12 cellular contexts compared by ENCODE assay signal in the genomic region with DNA sequence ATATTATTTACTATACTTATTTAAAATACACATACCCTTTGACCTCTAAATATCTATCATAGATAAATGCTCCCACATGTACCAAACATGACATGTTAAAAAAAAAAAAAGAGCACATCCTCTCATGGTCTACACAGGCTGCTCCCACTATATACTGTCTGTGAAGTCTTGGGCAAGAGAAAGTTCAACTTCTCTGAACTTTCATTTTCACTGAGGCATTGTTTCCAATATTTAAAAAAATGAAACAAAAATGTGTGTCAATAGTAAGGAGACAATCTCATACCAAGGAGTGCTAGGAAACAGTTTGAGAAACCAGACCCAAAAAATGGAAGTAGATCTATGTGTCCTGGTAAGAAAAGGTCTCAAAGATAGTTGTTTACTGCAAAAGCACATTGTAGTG. TPM values are rescaled to one million over a fixed set of nuclear protein-coding genes. Genes with fewer than 3 reads are reported as not detected.
DNase-seq lines count a peak whose midpoint lies in the region; ATAC-seq and TF ChIP-seq lines count a peak whose summit lies in the region.
"Had no signal": no experiment of that assay in that cellular context is flagged by ENCODE, and none has a peak within 500 bp of the region (broad histone marks: within the 10 kb centered on the region; RNA-seq: fewer than 3 reads in every experiment).

No MANE protein-coding gene starts in this region.

- H3K4me3 ChIP-seq in smooth muscle cell, result no peak overlapping the region
- H3K4me3 ChIP-seq: cardiac muscle cell had no signal

- no peak overlapping the region for H3K4me2 ChIP-seq in smooth muscle cell

- H3K4me3 Mint-ChIP-seq in effector memory CD8-positive, alpha-beta T cell, result peak overlapping the region in 1 of 2 donors; percentile 56

- H3K9ac ChIP-seq in smooth muscle cell (ENCODE audit: low read depth), result no peak overlapping the region

- ATAC-seq in GM19468 (IDR thresholded peaks at IDR 0.05; ENCODE audit: extremely low read depth, unreplicated experiment) (peak; percentile 45), HG03342 (IDR thresholded peaks at IDR 0.05; ENCODE audit: unreplicated experiment) (peak; percentile 73)
- peak; percentile 64 for ATAC-seq in effector memory CD8-positive, alpha-beta T cell (replicated peaks)

- no peaks in the 10 kb centered on the region for H3K4me1 ChIP-seq in smooth muscle cell (ENCODE audit: low read depth)

- H3K27ac ChIP-seq in smooth muscle cell (ENCODE audit: low read depth), result no peak overlapping the region
- H3K27ac ChIP-seq: cardiac muscle cell had no signal

- H3K27ac Mint-ChIP-seq in effector memory CD8-positive, alpha-beta T cell, result peak overlapping the region in 1 of 2 donors; percentile 75

- H3K9me3 Mint-ChIP-seq in effector memory CD8-positive, alpha-beta T cell, result no peaks in the 10 kb centered on the region

- H3K36me3 ChIP-seq in smooth muscle cell (ENCODE audit: low read depth), result no peaks in the 10 kb centered on the region
- H3K36me3 ChIP-seq: cardiac muscle cell had no signal

- H4K20me1 ChIP-seq in smooth muscle cell (ENCODE audit: low read depth), result peaks cover 91% of the 10 kb centered on the region

- H3K9me3 ChIP-seq in smooth muscle cell (replicated peaks; ENCODE audit: low read depth), result no peaks in the 10 kb centered on the region

- H3K4me1 Mint-ChIP-seq in effector memory CD8-positive, alpha-beta T cell (ENCODE audit: low read depth in 2 of 2), result peaks cover 25 to 70% of the 10 kb centered on the region in 2 donors

- intact Hi-C loops in head of caudate nucleus (cut with DNase I), result no loop called here

- H3K79me2 ChIP-seq in smooth muscle cell (ENCODE audit: low read depth), result peaks cover 48% of the 10 kb centered on the region

- no peaks in the 10 kb centered on the region for H3K27me3 Mint-ChIP-seq in effector memory CD8-positive, alpha-beta T cell

- no peak for TF ChIP-seq CTCF in smooth muscle cell (IDR thresholded peaks at IDR 0.05; ENCODE audit: borderline replicate concordance, insufficient read depth, poor library complexity, severe bottlenecking)

- H3K27me3 ChIP-seq in smooth muscle cell (ENCODE audit: low read depth), result no peaks in the 10 kb centered on the region
- H3K27me3 ChIP-seq: cardiac muscle cell had no signal

- DNase-seq in EH (ENCODE audit: low read depth) (peak; percentile 13), head of caudate nucleus (no peak), HuH-7 (ENCODE audit: low spot score) (no peak), hepatic stellate cell (ENCODE audit: low spot score) (no peak), smooth muscle cell (lab: John Stamatoyannopoulos, UW; ENCODE audit: unreplicated experiment) (no peak)
- no peak for DNase-seq in effector memory CD8-positive, alpha-beta T cell
- DNase-seq: DMS79 treated with DMSO at 0.1 percent for 48 hours, mammary epithelial cell, SHP77 had no signal

- H3F3A ChIP-seq in smooth muscle cell (ENCODE audit: low read depth), result peaks cover 3% of the 10 kb centered on the region

- H3K36me3 Mint-ChIP-seq in effector memory CD8-positive, alpha-beta T cell (ENCODE audit: insufficient read depth), result peaks cover 6% of the 10 kb centered on the region

- H2AFZ ChIP-seq in smooth muscle cell (ENCODE audit: low read depth), result no peak overlapping the region

RNA-seq across cellular contexts. Expression of a gene that starts 29.3 kb away (rescaled TPM):
- total RNA-seq in smooth muscle cell, result 62.8 and 72.2 TPM in 2 replicates
- 13.1 and 13.2 TPM in 2 replicates for polyA plus RNA-seq in smooth muscle cell
